ENCODE assay signal across 15 cellular contexts in the genomic region with DNA sequence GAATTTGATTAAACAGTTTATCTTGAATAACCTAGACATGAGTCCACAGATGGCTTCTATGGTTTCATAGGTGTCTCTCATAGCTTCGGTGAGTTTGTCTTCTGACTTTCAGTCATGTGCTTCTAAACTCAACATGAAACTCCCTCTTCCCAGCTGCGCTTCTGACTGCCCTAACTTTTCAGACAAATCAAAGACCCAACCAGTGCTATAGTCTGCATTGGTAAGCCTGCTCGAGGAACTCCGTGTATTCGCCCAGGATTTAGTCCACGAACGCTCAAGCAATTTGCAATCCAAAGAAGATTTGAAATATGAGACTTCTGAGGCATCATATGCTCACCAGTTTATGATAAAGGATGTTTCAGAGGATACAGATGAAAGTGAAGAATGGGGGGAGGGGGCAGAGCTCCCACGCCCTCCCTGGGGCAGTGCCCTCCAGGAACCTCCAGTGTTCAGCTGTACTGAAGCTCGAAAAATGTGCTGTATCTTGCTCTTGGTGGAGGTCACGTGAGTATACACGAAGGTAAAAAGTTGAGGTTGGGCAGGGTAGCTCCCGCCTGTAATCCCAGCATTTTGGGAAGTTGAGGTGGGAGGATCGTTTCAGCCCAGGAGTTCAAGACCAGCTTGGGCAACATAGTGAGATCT.
DNase-seq lines count a peak whose midpoint lies in the region; ATAC-seq and TF ChIP-seq lines count a peak whose summit lies in the region.
"Had no signal": no experiment of that assay in that cellular context is flagged by ENCODE, and none has a peak within 500 bp of the region (broad histone marks: within the 10 kb centered on the region; RNA-seq: fewer than 3 reads in every experiment).

No MANE protein-coding gene starts in this region.

- ATAC-seq in GM21360 (IDR thresholded peaks at IDR 0.05; ENCODE audit: unreplicated experiment) (peak; percentile 56), HG03025 (IDR thresholded peaks at IDR 0.05; ENCODE audit: low FRiP score, unreplicated experiment) (peak; percentile 58)
- ATAC-seq: SK-N-SH treated with all-trans-retinoic acid at 6 μM for 48 hours, WTC11 had no signal

- H3K79me2 ChIP-seq in OCI-LY3 (ENCODE audit: low read length) = no peaks in the 10 kb centered on the region; the same call in 1 of the 2 replicates

- TF ChIP-seq CTCF in GM13977 (IDR thresholded peaks at IDR 0.05; ENCODE audit: extremely low read depth, insufficient read depth, missing control alignments) (no peak), OCI-LY3 (IDR thresholded peaks at IDR 0.05; ENCODE audit: low read depth, low read length) (no peak)

- in situ Hi-C loops in GM13977 (cut with MboI; ENCODE audit: low pct_unique_long_range_greater_than_20kb, low sequenced_read_pairs, unreplicated experiment) = no loop called here

- peak overlapping the region; percentile 79 for H3K9ac ChIP-seq in OCI-LY3 (ENCODE audit: low read length)

- H3K27ac ChIP-seq in OCI-LY3 (ENCODE audit: low read length) = peak overlapping the region; percentile 97

- H3K4me1 ChIP-seq in OCI-LY3 (ENCODE audit: low read length) = peaks cover 57% of the 10 kb centered on the region

- peak; percentile 64 for DNase-seq in GM13977 (ENCODE audit: low spot score)
- DNase-seq in stimulated activated CD4-positive, alpha-beta T cell treated with anti-CD3 and anti-CD28 coated beads, Interleukin-1b, Interleukin-23, amount 100 ng/mL, for 48 hours = no peak
- no peak for DNase-seq in DMS153 treated with DMSO at 0.1 percent for 48 hours (lab: John Stamatoyannopoulos, UW; ENCODE audit: unreplicated experiment)
- no peak for DNase-seq in NCI-H446 (lab: John Stamatoyannopoulos, UW)
- no peak for DNase-seq in D341Med (ENCODE audit: low spot score)
- DNase-seq: activated T-cell treated with anti-CD3 and anti-CD28 coated beads, Interleukin-2, amount 50 U/mL, for 1 hour; anterior cingulate cortex; cortex of kidney; EL; occipital lobe had no signal

- peak overlapping the region; percentile 94 for H3K4me2 ChIP-seq in OCI-LY3 (ENCODE audit: low read length)

- no peaks in the 10 kb centered on the region for H4K20me1 ChIP-seq in OCI-LY3 (ENCODE audit: insufficient read depth, low read length)

- H2AFZ ChIP-seq in OCI-LY3 (ENCODE audit: low read depth, low read length) = no peak overlapping the region

- peaks cover 8% of the 10 kb centered on the region for H3K36me3 ChIP-seq in OCI-LY3 (replicated peaks; ENCODE audit: low read depth, low read length)

- H3K27me3 ChIP-seq in OCI-LY3 (ENCODE audit: low read depth, low read length) = no peaks in the 10 kb centered on the region

- no peaks in the 10 kb centered on the region for H3K9me3 ChIP-seq in OCI-LY3 (ENCODE audit: insufficient read depth, low read length)

- H3K4me3 ChIP-seq in OCI-LY3 (ENCODE audit: low read length) = peak overlapping the region; percentile 71
